8 cellular contexts compared by ENCODE assay signal in genomic region chr3:197736010-197736490, GRCh38. TPM values are rescaled to one million over a fixed set of nuclear protein-coding genes. Genes with fewer than 3 reads are reported as not detected.
DNase-seq lines count a peak whose midpoint lies in the region; ATAC-seq and TF ChIP-seq lines count a peak whose summit lies in the region.

No MANE protein-coding gene starts in this region.

- peak overlapping the region; percentile 94 for H3K27ac Mint-ChIP-seq in activated naive CD4-positive, alpha-beta T cell treated with anti-CD3 and anti-CD28 coated beads, Interleukin-2, amount 10 ng/mL, durations not matched to agents 7 days and 5 days

- peaks cover 11% of the 10 kb centered on the region for H3K27me3 Mint-ChIP-seq in activated naive CD4-positive, alpha-beta T cell treated with anti-CD3 and anti-CD28 coated beads, Interleukin-2, amount 10 ng/mL, durations not matched to agents 7 days and 5 days

- ATAC-seq in Panc1: peak; percentile 30
- ATAC-seq in heart right ventricle: peak; percentile 1 to 28 (median 17)
- ATAC-seq in GM21367 (IDR thresholded peaks at IDR 0.05; ENCODE audit: unreplicated experiment): no peak

- H3K9me3 ChIP-seq in Panc1 (ENCODE audit: control insufficient read depth, insufficient read depth, low read depth, low read length) (no peaks in the 10 kb centered on the region), heart right ventricle (no peaks in the 10 kb centered on the region)

- in situ Hi-C loops in Panc1 (cut with HindIII; ENCODE audit: low pct_unique_long_range_greater_than_20kb, low sequenced_read_pairs): loop anchor here (10.0 kb wide), 1 partner anchor 141 kb away; no protein-coding TSS in a partner anchor

- BruUV-seq in Panc1 (replicated peaks; lab: Mats Ljungman, UMichigan): TSS peak; percentile 71

- peak overlapping the region; percentile 24 for H3K9ac ChIP-seq in rectal smooth muscle tissue (ENCODE audit: low read length)

- TF ChIP-seq CTCF in Panc1 (IDR thresholded peaks at IDR 0.05) (no peak), heart right ventricle (IDR thresholded peaks at IDR 0.05) (no peak)

- H3K27ac ChIP-seq in Panc1 (ENCODE audit: low read length): peak overlapping the region; percentile 70
- peak overlapping the region in 9 of 10 donors; percentile 84 to 95 (median 90) for H3K27ac ChIP-seq in heart right ventricle
- H3K27ac ChIP-seq in rectal smooth muscle tissue (ENCODE audit: low read depth, low read length): peak overlapping the region; percentile 56

- no peaks in the 10 kb centered on the region for H3K9me3 Mint-ChIP-seq in activated naive CD4-positive, alpha-beta T cell treated with anti-CD3 and anti-CD28 coated beads, Interleukin-2, amount 10 ng/mL, durations not matched to agents 7 days and 5 days

- DNase-seq in NCI-H748 (lab: John Stamatoyannopoulos, UW; ENCODE audit: unreplicated experiment) (peak; percentile 18), NCI-H748 treated with DMSO at 0.1 percent for 48 hours (lab: John Stamatoyannopoulos, UW) (no peak), Panc1 (ENCODE audit: low read depth, low spot score) (no peak), heart right ventricle (peak in 1 of 2 donors; percentile 18), occipital lobe (lab: John Stamatoyannopoulos, UW) (no peak)
- peak; percentile 64 for DNase-seq in activated naive CD4-positive, alpha-beta T cell treated with anti-CD3 and anti-CD28 coated beads, Interleukin-2, amount 10 ng/mL, durations not matched to agents 7 days and 5 days

- H3K4me3 Mint-ChIP-seq in activated naive CD4-positive, alpha-beta T cell treated with anti-CD3 and anti-CD28 coated beads, Interleukin-2, amount 10 ng/mL, durations not matched to agents 7 days and 5 days: peak overlapping the region; percentile 93

- peak overlapping the region; percentile 67 to 98 for H3K4me3 ChIP-seq in Panc1 (ENCODE audit: low read depth in 2 of 2, low read length in 2 of 2)
- H3K4me3 ChIP-seq in heart right ventricle: peak overlapping the region; percentile 78 to 100 (median 92)
- peak overlapping the region; percentile 91 for H3K4me3 ChIP-seq in rectal smooth muscle tissue (ENCODE audit: low read length)

- H3K36me3 Mint-ChIP-seq in activated naive CD4-positive, alpha-beta T cell treated with anti-CD3 and anti-CD28 coated beads, Interleukin-2, amount 10 ng/mL, durations not matched to agents 7 days and 5 days: peaks cover 8% of the 10 kb centered on the region

- H3K4me1 Mint-ChIP-seq in activated naive CD4-positive, alpha-beta T cell treated with anti-CD3 and anti-CD28 coated beads, Interleukin-2, amount 10 ng/mL, durations not matched to agents 7 days and 5 days: peaks cover 42% of the 10 kb centered on the region

- POLR2A ChIA-PET in Panc1 (lab: Charles Lee): interaction anchor here (0.7 kb wide), 1 partner anchor 102 kb away, joined by 3 read pairs; no protein-coding TSS in a partner anchor

- 1 to 3% methylated on average over 17 of the region's 17 CpGs for WGBS in heart right ventricle, 2 donors

- H3K4me1 ChIP-seq in Panc1 (ENCODE audit: control insufficient read depth, insufficient read depth, low read length) (peaks cover 23% of the 10 kb centered on the region), heart right ventricle (peaks cover 5 to 28% (median 24%) of the 10 kb centered on the region in 9 donors), rectal smooth muscle tissue (ENCODE audit: control insufficient read depth, insufficient read depth, low read length) (peaks cover 8% of the 10 kb centered on the region)

- H3K27me3 ChIP-seq in Panc1 (ENCODE audit: control insufficient read depth, insufficient read depth, low read length): no peaks in the 10 kb centered on the region
- no peaks in the 10 kb centered on the region for H3K27me3 ChIP-seq in heart right ventricle
- no peaks in the 10 kb centered on the region for H3K27me3 ChIP-seq in rectal smooth muscle tissue (ENCODE audit: control insufficient read depth, insufficient read depth, low read length)

- H3K36me3 ChIP-seq in Panc1 (ENCODE audit: control insufficient read depth, insufficient read depth, low read length) (no peaks in the 10 kb centered on the region), heart right ventricle (peaks cover 0 to 5% (median 0%) of the 10 kb centered on the region in 9 donors), rectal smooth muscle tissue (ENCODE audit: control insufficient read depth, insufficient read depth, low read length) (no peaks in the 10 kb centered on the region)

- intact Hi-C loops in Panc1 (cut with micrococcal nuclease; ENCODE audit: unreplicated experiment): no loop called here
- intact Hi-C loops in heart right ventricle (cut with DNase I): no loop called here

- CTCF ChIA-PET in Panc1 (lab: Charles Lee): no interaction called here
- CTCF ChIA-PET in activated naive CD4-positive, alpha-beta T cell treated with anti-CD3 and anti-CD28 coated beads, Interleukin-2, amount 10 ng/mL, durations not matched to agents 7 days and 5 days (lab: Charles Lee): no interaction called here

RNA-seq across cellular contexts. Expression of gene RUBCN, which starts 0.7 kb away (rescaled TPM):
- 37.9 TPM for total RNA-seq in Panc1 (2021; ENCODE audit: unreplicated experiment)
- polyA plus RNA-seq in Panc1 (2012; ENCODE audit: insufficient read length): 19.8 TPM
- total RNA-seq in heart right ventricle: 10 to 100 TPM; 23.6 to 51.4 (median 35.7) TPM
- 10 to 100 TPM in 1 of 2 donors, 1 to 10 TPM in 1; 9.7 to 16.5 TPM for polyA plus RNA-seq in heart right ventricle
- total RNA-seq in occipital lobe: 29.3 TPM

RNA-seq across cellular contexts. Expression of gene FYTTD1, which starts 13.6 kb away (rescaled TPM):
- total RNA-seq in Panc1 (2021; ENCODE audit: unreplicated experiment) (77.8 TPM), heart right ventricle (100 to 1,000 TPM in 1 of 10 donors, 10 to 100 TPM in 9; 63.5 to 111 (median 82.4) TPM), occipital lobe (67.4 TPM)
- polyA plus RNA-seq in Panc1 (2012; ENCODE audit: insufficient read length): 49.7 TPM
- polyA plus RNA-seq in heart right ventricle: 10 to 100 TPM; 16.5 to 17.9 TPM

RNA-seq across cellular contexts. Expression of gene LRCH3, which starts 55.0 kb away (rescaled TPM):
- total RNA-seq in Panc1 (2021; ENCODE audit: unreplicated experiment) (75.8 TPM), heart right ventricle (10 to 100 TPM; 21.5 to 33.2 (median 28.0) TPM), occipital lobe (71.4 TPM)
- polyA plus RNA-seq in Panc1 (2012; ENCODE audit: insufficient read length): 26.9 TPM
- 10 to 100 TPM in 1 of 2 donors, 1 to 10 TPM in 1; 7.1 to 12.1 TPM for polyA plus RNA-seq in heart right ventricle

Comparison
In these comparisons a context has a peak if more than half of its experiments do, and no peak if none do; other contexts are left out.
1. DNase-seq: peak in NCI-H748 (single experiment) and activated naive CD4-positive, alpha-beta T cell treated with anti-CD3 and anti-CD28 coated beads, Interleukin-2, amount 10 ng/mL, durations not matched to agents 7 days and 5 days (single experiment); none in NCI-H748 treated with DMSO at 0.1 percent for 48 hours (single experiment), Panc1 (single experiment) and occipital lobe (single experiment).
2. Peak in every context shown above with its lines, with median percentiles within 50 percentile points of each other: H3K27ac ChIP-seq and H3K4me3 ChIP-seq.